In the genomic region with DNA sequence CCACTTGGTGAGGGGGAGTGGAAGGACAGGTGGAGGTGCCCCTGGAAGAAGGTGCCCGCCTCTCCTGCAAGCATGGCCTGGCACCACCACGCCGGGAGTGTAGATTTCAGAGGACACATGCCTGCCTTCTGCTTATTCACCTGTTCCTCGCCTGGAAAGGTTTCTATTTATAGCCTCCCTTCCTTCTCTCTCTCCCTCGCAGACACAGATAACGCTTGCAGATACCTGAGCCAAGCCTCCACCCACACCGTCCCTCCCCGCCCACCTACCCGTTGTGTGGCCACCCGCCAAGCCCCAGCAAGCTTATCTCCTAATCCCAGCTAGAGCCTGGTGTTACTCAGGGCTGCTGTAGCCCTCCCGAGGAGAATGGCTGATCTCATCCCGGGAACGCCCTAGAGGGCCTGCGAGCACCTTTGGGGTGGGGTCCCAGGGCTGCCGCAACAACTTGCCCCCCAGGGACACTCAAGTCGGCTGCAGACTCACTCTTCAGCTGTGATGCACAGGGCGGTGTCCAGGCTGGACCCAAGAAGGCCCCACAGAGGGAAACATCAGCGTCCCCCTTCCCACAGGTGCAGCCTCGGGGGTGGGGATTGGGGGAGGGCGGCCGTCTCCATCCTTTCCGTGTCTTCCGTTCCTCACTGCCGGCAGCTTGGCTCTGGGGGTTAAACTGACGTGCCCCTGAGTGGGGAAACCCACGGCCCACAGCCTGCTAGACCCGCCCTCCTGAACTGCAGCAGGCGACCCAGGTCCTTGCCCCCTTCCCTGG, we compare ENCODE assay signal across 10 cellular contexts. TPM values are rescaled to one million over a fixed set of nuclear protein-coding genes. Genes with fewer than 3 reads are reported as not detected.
DNase-seq lines count a peak whose midpoint lies in the region; ATAC-seq and TF ChIP-seq lines count a peak whose summit lies in the region.
"Had no signal": no experiment of that assay in that cellular context is flagged by ENCODE, and none has a peak within 500 bp of the region (broad histone marks: within the 10 kb centered on the region; RNA-seq: fewer than 3 reads in every experiment).

No MANE protein-coding gene starts in this region.

- peaks cover 28% of the 10 kb centered on the region for H3K27me3 Mint-ChIP-seq in WTC11 (ENCODE audit: low read depth)
- no peaks in the 10 kb centered on the region for H3K27me3 Mint-ChIP-seq in naive thymus-derived CD4-positive, alpha-beta T cell
- no peaks in the 10 kb centered on the region for H3K27me3 Mint-ChIP-seq in stimulated activated memory B cell treated with anti-CD40 and anti-IgM and Interleukin-4, amounts not matched to agents 10 μg/mL and 1 μg/mL and 100 μg/mL, for 72 hours
- H3K27me3 Mint-ChIP-seq: IgD-negative memory B cell had no signal

- H3K9me3 ChIP-seq in naive thymus-derived CD4-positive, alpha-beta T cell (ENCODE audit: control insufficient read depth in 2 of 3, low read length in 3 of 3), result no peaks in the 10 kb centered on the region

- no peak overlapping the region for H3K27ac ChIP-seq in naive thymus-derived CD4-positive, alpha-beta T cell (ENCODE audit: low read depth, low read length)
- H3K27ac ChIP-seq: SK-N-MC had no signal

- no peak overlapping the region for H3K4me3 ChIP-seq in naive thymus-derived CD4-positive, alpha-beta T cell (ENCODE audit: low read length)
- H3K4me3 ChIP-seq: SK-N-MC had no signal

- peaks cover 15% of the 10 kb centered on the region for H3K4me1 Mint-ChIP-seq in WTC11
- H3K4me1 Mint-ChIP-seq in naive thymus-derived CD4-positive, alpha-beta T cell, result peaks cover 16 to 76% (median 62%) of the 10 kb centered on the region in 7 donors
- peaks cover 56% of the 10 kb centered on the region for H3K4me1 Mint-ChIP-seq in stimulated activated memory B cell treated with anti-CD40 and anti-IgM and Interleukin-4, amounts not matched to agents 10 μg/mL and 1 μg/mL and 100 μg/mL, for 72 hours

- H3K36me3 Mint-ChIP-seq in WTC11, result no peaks in the 10 kb centered on the region
- H3K36me3 Mint-ChIP-seq in naive thymus-derived CD4-positive, alpha-beta T cell, result peaks cover 0 to 7% (median 0%) of the 10 kb centered on the region in 5 donors
- no peaks in the 10 kb centered on the region for H3K36me3 Mint-ChIP-seq in stimulated activated memory B cell treated with anti-CD40 and anti-IgM and Interleukin-4, amounts not matched to agents 10 μg/mL and 1 μg/mL and 100 μg/mL, for 72 hours
- H3K36me3 Mint-ChIP-seq: IgD-negative memory B cell had no signal

- TF ChIP-seq POLR2A in GM18505 (IDR thresholded peaks at IDR 0.05; ENCODE audit: borderline replicate concordance, extremely low read depth, insufficient read depth, insufficient read length), result no peak

- no peaks in the 10 kb centered on the region for H3K27me3 ChIP-seq in naive thymus-derived CD4-positive, alpha-beta T cell (ENCODE audit: control insufficient read depth in 2 of 2, insufficient read depth in 2 of 2, low read length in 2 of 2)

- H3K36me3 ChIP-seq in naive thymus-derived CD4-positive, alpha-beta T cell (ENCODE audit: control insufficient read depth in 2 of 3, insufficient read depth in 3 of 3, low read length in 3 of 3), result no peaks in the 10 kb centered on the region

- peak; percentile 70 for DNase-seq in DMS153 (lab: John Stamatoyannopoulos, UW)
- peak; percentile 86 for DNase-seq in NCI-H146 (lab: John Stamatoyannopoulos, UW)
- no peak for DNase-seq in WTC11 (ENCODE audit: low spot score)
- no peak for DNase-seq in naive thymus-derived CD4-positive, alpha-beta T cell

- ATAC-seq in WTC11 (no peak), GM18505 (IDR thresholded peaks at IDR 0.05; ENCODE audit: unreplicated experiment) (no peak), GM21390 (IDR thresholded peaks at IDR 0.05; ENCODE audit: unreplicated experiment) (no peak), GM18858 (IDR thresholded peaks at IDR 0.05; ENCODE audit: unreplicated experiment) (no peak)
- no peak for ATAC-seq in naive thymus-derived CD4-positive, alpha-beta T cell
- ATAC-seq in stimulated activated memory B cell treated with anti-CD40 and anti-IgM and Interleukin-4, amounts not matched to agents 10 μg/mL and 1 μg/mL and 100 μg/mL, for 72 hours, result no peak

- no peak overlapping the region for H3K27ac Mint-ChIP-seq in WTC11
- H3K27ac Mint-ChIP-seq in naive thymus-derived CD4-positive, alpha-beta T cell, result peak overlapping the region in 3 of 9 donors; percentile 10 to 90 (median 77)
- H3K27ac Mint-ChIP-seq in stimulated activated memory B cell treated with anti-CD40 and anti-IgM and Interleukin-4, amounts not matched to agents 10 μg/mL and 1 μg/mL and 100 μg/mL, for 72 hours, result no peak overlapping the region

- intact Hi-C loops in naive thymus-derived CD4-positive, alpha-beta T cell (cut with micrococcal nuclease), result loop anchor here (5.0 to 10.0 kb wide), 2 partner anchors 114 to 233 kb away; partner anchors contain the start of genes CDT1 (in 1 of the 2) and ZFPM1 (in 1 of the 2)

- peak overlapping the region; percentile 16; the same call in 1 of the 2 replicates for H3K4me3 Mint-ChIP-seq in WTC11
- H3K4me3 Mint-ChIP-seq in naive thymus-derived CD4-positive, alpha-beta T cell, result peak overlapping the region in 6 of 10 donors; percentile 8 to 39 (median 18)
- H3K4me3 Mint-ChIP-seq in stimulated activated memory B cell treated with anti-CD40 and anti-IgM and Interleukin-4, amounts not matched to agents 10 μg/mL and 1 μg/mL and 100 μg/mL, for 72 hours, result no peak overlapping the region

- CTCF ChIA-PET in WTC11 (lab: Charles Lee), result interaction anchor here (0.8 to 5.8 kb wide), 6 partner anchors 10 to 82 kb away, joined by 3 to 111 read pairs (median 7); no protein-coding TSS in a partner anchor
- CTCF ChIA-PET in naive thymus-derived CD4-positive, alpha-beta T cell (lab: Charles Lee), result no interaction called here

- TF ChIP-seq CTCF in WTC11 (IDR thresholded peaks at IDR 0.05), result no peak

- H3K4me1 ChIP-seq in naive thymus-derived CD4-positive, alpha-beta T cell (ENCODE audit: control insufficient read depth in 2 of 2, insufficient read depth in 2 of 2, low read length in 2 of 2), result peaks cover 29 to 54% of the 10 kb centered on the region in 2 donors

- POLR2A ChIA-PET in WTC11 (lab: Charles Lee), result interaction anchor here (0.6 kb wide), 1 partner anchor 137 kb away, joined by 3 read pairs; no protein-coding TSS in a partner anchor
- POLR2A ChIA-PET in naive thymus-derived CD4-positive, alpha-beta T cell (lab: Charles Lee), result interaction anchor here (0.5 to 10.2 kb wide), 3 partner anchors 13 to 51 kb away, joined by 3 to 134 read pairs (median 8); partner anchors contain the start of genes CTU2 and RNF166

- H3K9me3 Mint-ChIP-seq in WTC11, result no peaks in the 10 kb centered on the region
- peaks cover 0 to 6% (median 0%) of the 10 kb centered on the region in 11 donors for H3K9me3 Mint-ChIP-seq in naive thymus-derived CD4-positive, alpha-beta T cell
- no peaks in the 10 kb centered on the region for H3K9me3 Mint-ChIP-seq in stimulated activated memory B cell treated with anti-CD40 and anti-IgM and Interleukin-4, amounts not matched to agents 10 μg/mL and 1 μg/mL and 100 μg/mL, for 72 hours
- H3K9me3 Mint-ChIP-seq: IgD-negative memory B cell had no signal

TF ChIP-seq in WTC11, 78 proteins besides CTCF, POLR2A, EP300 and RAD21:
- TF ChIP-seq ZNF423 (CRISPR knock-in tag; IDR thresholded peaks at IDR 0.05) (peak; percentile 86), NR3C1 (CRISPR knock-in tag; conservative IDR thresholded peaks at IDR 0.05; ENCODE audit: low read depth) (no peak), SP1 (CRISPR knock-in tag; conservative IDR thresholded peaks at IDR 0.05) (no peak), ELF4 (CRISPR knock-in tag; IDR thresholded peaks at IDR 0.05; ENCODE audit: low read depth) (no peak), KAT7 (CRISPR knock-in tag; IDR thresholded peaks at IDR 0.05; ENCODE audit: borderline replicate concordance) (no peak), ZNF317 (CRISPR knock-in tag; IDR thresholded peaks at IDR 0.05; ENCODE audit: borderline replicate concordance, low read depth) (no peak), NR1H2 (CRISPR knock-in tag; IDR thresholded peaks at IDR 0.05) (no peak), ESRRA (CRISPR knock-in tag; IDR thresholded peaks at IDR 0.05; ENCODE audit: borderline replicate concordance) (no peak)

RNA-seq across cellular contexts. Expression of gene SNAI3, which starts 1.9 kb away (rescaled TPM):
- 8.0 to 9.4 TPM (median 9.1 TPM) in 3 replicates for total RNA-seq in WTC11 (2021)
- 10 to 100 TPM in 1 of 5 experiments, 1 to 10 TPM in 4; 2.7 to 13.0 (median 6.1) TPM for total RNA-seq in naive thymus-derived CD4-positive, alpha-beta T cell
- 10 to 100 TPM in 1 of 2 donors, 1 to 10 TPM in 1; 6.5 to 13.5 TPM for polyA plus RNA-seq in naive thymus-derived CD4-positive, alpha-beta T cell

RNA-seq across cellular contexts. Expression of gene RNF166, which starts 18.0 kb away (rescaled TPM):
- 38.5 to 46.2 TPM (median 40.5 TPM) in 3 replicates for total RNA-seq in WTC11 (2021)
- total RNA-seq in naive thymus-derived CD4-positive, alpha-beta T cell, result 100 to 1,000 TPM in 4 of 5 experiments, 10 to 100 TPM in 1; 99.8 to 324 (median 133) TPM
- 10 to 100 TPM; 67.7 to 88.9 TPM for polyA plus RNA-seq in naive thymus-derived CD4-positive, alpha-beta T cell

RNA-seq across cellular contexts. Expression of gene CTU2, which starts 18.1 kb away (rescaled TPM):
- total RNA-seq in WTC11 (2021), result 42.1 to 52.4 TPM (median 43.7 TPM) in 3 replicates
- total RNA-seq in naive thymus-derived CD4-positive, alpha-beta T cell, result 10 to 100 TPM; 26.0 to 43.3 (median 28.3) TPM
- 10 to 100 TPM; 13.0 to 14.8 TPM for polyA plus RNA-seq in naive thymus-derived CD4-positive, alpha-beta T cell

RNA-seq across cellular contexts. Expression of gene MVD, which starts 25.3 kb away (rescaled TPM):
- 96.9 to 113 TPM (median 109 TPM) in 3 replicates for total RNA-seq in WTC11 (2021)
- 10 to 100 TPM; 37.7 to 66.9 (median 42.7) TPM for total RNA-seq in naive thymus-derived CD4-positive, alpha-beta T cell
- polyA plus RNA-seq in naive thymus-derived CD4-positive, alpha-beta T cell, result 10 to 100 TPM; 12.9 to 23.5 TPM

RNA-seq across cellular contexts. Expression of gene CYBA, which starts 37.3 kb away (rescaled TPM):
- 169 to 219 TPM (median 207 TPM) in 3 replicates for total RNA-seq in WTC11 (2021)
- 100 to 1,000 TPM; 240 to 498 (median 281) TPM for total RNA-seq in naive thymus-derived CD4-positive, alpha-beta T cell
- polyA plus RNA-seq in naive thymus-derived CD4-positive, alpha-beta T cell, result 100 to 1,000 TPM; 454 to 537 TPM

Comparison
In these comparisons a context has a peak if more than half of its experiments do, and no peak if none do; other contexts are left out.
1. DNase-seq: peak in DMS153 (single experiment) and NCI-H146 (single experiment); none in WTC11 (single experiment) and naive thymus-derived CD4-positive, alpha-beta T cell (0 of 9).